ENCODE assay signal across 20 cellular contexts in genomic region chr14:59844414-59844813, GRCh38. TPM values are rescaled to one million over a fixed set of nuclear protein-coding genes. Genes with fewer than 3 reads are reported as not detected.
DNase-seq lines count a peak whose midpoint lies in the region; ATAC-seq, FAIRE-seq and TF ChIP-seq lines count a peak whose summit lies in the region.
"Had no signal": no experiment of that assay in that cellular context is flagged by ENCODE, and none has a peak within 500 bp of the region (broad histone marks: within the 10 kb centered on the region; RNA-seq: fewer than 3 reads in every experiment).

No MANE protein-coding gene starts in this region.

- no TSS peak for BruUV-seq in HepG2 (replicated peaks; lab: Mats Ljungman, UMichigan)

- H3K9ac ChIP-seq in HepG2 (ENCODE audit: insufficient read depth, low read depth, low read length): no peak overlapping the region
- no peak overlapping the region for H3K9ac ChIP-seq in Karpas-422 (ENCODE audit: low read length)

- H3K27me3 ChIP-seq in HepG2 (ENCODE audit: control insufficient read depth in 1 of 2, insufficient read depth in 2 of 2, low read length in 2 of 2) (no peaks in the 10 kb centered on the region), small intestine (ENCODE audit: control insufficient read depth in 2 of 2, insufficient read depth in 2 of 2, low read length in 2 of 2) (no peaks in the 10 kb centered on the region), Karpas-422 (ENCODE audit: low read length) (no peaks in the 10 kb centered on the region)

- TF ChIP-seq CTCF in HepG2 (CRISPR knock-in tag; IDR thresholded peaks at IDR 0.05): no peak

- no peak overlapping the region for H3K4me3 ChIP-seq in HepG2 (replicated peaks in 1 of 3; ENCODE audit: insufficient read depth in 1 of 3, low read depth in 2 of 3, low read length in 3 of 3)
- H3K4me3 ChIP-seq in small intestine (ENCODE audit: low read depth in 1 of 2, low read length in 2 of 2): no peak overlapping the region
- no peak overlapping the region for H3K4me3 ChIP-seq in Karpas-422 (ENCODE audit: low read length)
- H3K4me3 ChIP-seq: A549, GM23338 had no signal

- 15% methylated on average over 2 of the region's 2 CpGs for WGBS in HepG2 (ENCODE audit: low lambda C conversion rate)
- 54 to 77% (median 73%) methylated on average over 2 of the region's 2 CpGs for WGBS in small intestine, 3 donors

- no peaks in the 10 kb centered on the region for H3K9me2 ChIP-seq in Karpas-422 (replicated peaks; ENCODE audit: insufficient read depth, low read length)

- H2AFZ ChIP-seq in HepG2 (ENCODE audit: low read length) (no peak overlapping the region), Karpas-422 (ENCODE audit: low read length) (no peak overlapping the region)
- H2AFZ ChIP-seq: GM23338 had no signal

- H3K9me3 ChIP-seq in HepG2 (ENCODE audit: low read length) (no peaks in the 10 kb centered on the region), small intestine (ENCODE audit: control insufficient read depth, low read depth) (no peaks in the 10 kb centered on the region), Karpas-422 (ENCODE audit: low read length) (no peaks in the 10 kb centered on the region)
- H3K9me3 ChIP-seq: A549 had no signal

- CTCF ChIA-PET in HepG2 (lab: Yijun Ruan, JAX; ENCODE audit: low intra/inter-chr PET ratio, low total read pairs): no interaction called here

- TF ChIP-seq EP300 in HepG2 (IDR thresholded peaks at IDR 0.05; ENCODE audit: low read depth in 2 of 2, low read length in 2 of 2) (no peak), HepG2 (CRISPR knock-in tag; IDR thresholded peaks at IDR 0.05; ENCODE audit: borderline replicate concordance) (no peak)

- no peaks in the 10 kb centered on the region for H3K36me3 ChIP-seq in HepG2 (replicated peaks in 1 of 2; ENCODE audit: control insufficient read depth in 1 of 2, insufficient read depth in 2 of 2, low read length in 2 of 2)
- H3K36me3 ChIP-seq in small intestine (ENCODE audit: control insufficient read depth in 2 of 2, insufficient read depth in 2 of 2, low read length in 2 of 2): no peaks in the 10 kb centered on the region
- H3K36me3 ChIP-seq in Karpas-422 (ENCODE audit: insufficient read depth, low read length): no peaks in the 10 kb centered on the region

- POLR2A ChIA-PET in HepG2 (lab: Yijun Ruan, JAX): no interaction called here

- H3K4me2 ChIP-seq in HepG2 (ENCODE audit: low read depth, low read length): no peak overlapping the region
- H3K4me2 ChIP-seq in Karpas-422 (ENCODE audit: low read depth, low read length, poor library complexity, severe bottlenecking): no peak overlapping the region
- H3K4me2 ChIP-seq: A549, GM23338 had no signal

- no peak for TF ChIP-seq POLR2A in HepG2 (IDR thresholded peaks at IDR 0.05; ENCODE audit: insufficient read depth in 1 of 2, low read depth in 2 of 2, low read length in 2 of 2)

- in situ Hi-C loops in HepG2 (cut with HindIII; ENCODE audit: extremely low pct_ligation_motif_present, low pct_unique_long_range_greater_than_20kb): no loop called here

- FAIRE-seq in islet of Langerhans (lab: Jason Lieb, UNC) (peak; percentile 99), HepG2 (lab: Jason Lieb, UNC) (no peak), small intestine (lab: Jason Lieb, UNC) (no peak)
- FAIRE-seq: A549, G401.6, GM12891, GM18507, H54 had no signal

- peak; percentile 67 for DNase-seq in DMS53 (lab: John Stamatoyannopoulos, UW)
- DNase-seq in DMS53 treated with DMSO at 0.1 percent for 48 hours (lab: John Stamatoyannopoulos, UW; ENCODE audit: unreplicated experiment): no peak
- DNase-seq in HepG2 (ENCODE audit: low spot score): no peak
- peak; percentile 18 for DNase-seq in small intestine
- DNase-seq in NCI-H345 treated with DMSO at 0.1 percent for 48 hours (lab: John Stamatoyannopoulos, UW; ENCODE audit: unreplicated experiment): no peak
- DNase-seq in Karpas-422: no peak
- DNase-seq: AML-193; Calu3; CD4-positive, alpha-beta memory T cell; HCEC 1CT had no signal

- TF ChIP-seq RAD21 in HepG2 (CRISPR knock-in tag; IDR thresholded peaks at IDR 0.05): no peak

- H3K79me2 ChIP-seq in HepG2 (ENCODE audit: insufficient read depth, low read length): no peaks in the 10 kb centered on the region
- H3K79me2 ChIP-seq in Karpas-422 (ENCODE audit: low read length): no peaks in the 10 kb centered on the region

- H4K20me1 ChIP-seq in HepG2 (ENCODE audit: insufficient read depth, low read length) (no peaks in the 10 kb centered on the region), Karpas-422 (ENCODE audit: insufficient read depth, low read depth, low read length) (no peaks in the 10 kb centered on the region)

- intact Hi-C loops in HepG2 (cut with micrococcal nuclease; ENCODE audit: unreplicated experiment): no loop called here

- H3K4me1 ChIP-seq in HepG2 (ENCODE audit: insufficient read depth, low read length): no peaks in the 10 kb centered on the region
- H3K4me1 ChIP-seq in small intestine (ENCODE audit: control insufficient read depth in 2 of 2, insufficient read depth in 1 of 2, low read depth in 1 of 2, low read length in 1 of 2): peaks cover 0 to under 1% of the 10 kb centered on the region in 2 donors
- no peaks in the 10 kb centered on the region for H3K4me1 ChIP-seq in Karpas-422 (ENCODE audit: low read length)
- H3K4me1 ChIP-seq: A549 had no signal

- ATAC-seq in HepG2 (no peak), GM18502 (IDR thresholded peaks at IDR 0.05; ENCODE audit: poor library complexity, unreplicated experiment) (no peak)
- ATAC-seq: A549, GM23338 had no signal

- H3K27ac ChIP-seq in HepG2 (ENCODE audit: extremely low read length, insufficient read depth, low read length): no peak overlapping the region
- no peak overlapping the region for H3K27ac ChIP-seq in small intestine (ENCODE audit: low read depth in 1 of 2, low read length in 1 of 2)
- H3K27ac ChIP-seq in Karpas-422 (ENCODE audit: low read length): no peak overlapping the region
- H3K27ac ChIP-seq: 22Rv1, A549, HL-60 had no signal

TF ChIP-seq in HepG2, 621 proteins besides CTCF, POLR2A, EP300 and RAD21:
- TF ChIP-seq CEBPB (IDR thresholded peaks at IDR 0.05; ENCODE audit: borderline replicate concordance, low read depth, low read length) (peak; percentile 58; the same call in 1 of the 2 replicates), ASH2L (IDR thresholded peaks at IDR 0.05; ENCODE audit: insufficient read length, low read depth, low read length) (no peak)

RNA-seq across cellular contexts. Expression of gene RTN1, which starts 26.2 kb away (rescaled TPM):
- 0.04 and 0.20 TPM in 2 replicates for total RNA-seq in HepG2 (2016; rRNA removed; fragmentation: Illumina TruSeq; extraction: Trizol)
- 0.09 TPM in 1 of 2 replicates, not detected in the other for total RNA-seq in HepG2 (2016; cell fraction: cytosol; rRNA removed; fragmentation: Illumina TruSeq; extraction: Trizol; ENCODE audit: low read depth)
- total RNA-seq in HepG2 (2016; cell fraction: insoluble cytoplasmic fraction; rRNA removed; fragmentation: Illumina TruSeq; extraction: Trizol): 0.06 TPM in 1 of 2 replicates, not detected in the other
- total RNA-seq in HepG2 (2016; cell fraction: membrane; rRNA removed; fragmentation: Illumina TruSeq; extraction: Trizol): 0.06 and 0.10 TPM in 2 replicates
- total RNA-seq in HepG2 (2016; cell fraction: nucleus; rRNA removed; fragmentation: Illumina TruSeq; extraction: Trizol): 0.19 TPM in 1 of 2 replicates, not detected in the other
- polyA plus RNA-seq in HepG2 (2011; rRNA removed) (0.18 and 0.21 TPM in 2 replicates), small intestine (10 to 100 TPM in 1 of 3 donors, 1 to 10 TPM in 1, under 1 TPM in 1; 0.45 to 34.4 (median 1.9) TPM)
- polyA plus RNA-seq in HepG2 (2011; cell fraction: cytosol; rRNA removed): 0.07 and 0.10 TPM in 2 replicates
- 0.16 and 0.32 TPM in 2 replicates for polyA plus RNA-seq in HepG2 (2011; cell fraction: nucleus; rRNA removed)
- not detected in 2 replicates for polyA plus RNA-seq in HepG2 (2012)
- not detected in 2 replicates for polyA plus RNA-seq in HepG2 (2016; cell fraction: cytosol; fragmentation: Illumina TruSeq; extraction: Trizol; ENCODE audit: low read depth)
- polyA plus RNA-seq in HepG2 (2016; cell fraction: insoluble cytoplasmic fraction; fragmentation: Illumina TruSeq; extraction: Trizol; ENCODE audit: low read depth): not detected in 2 replicates
- polyA plus RNA-seq in HepG2 (2016; cell fraction: membrane; fragmentation: Illumina TruSeq; extraction: Trizol; ENCODE audit: low read depth): not detected in 2 replicates
- 0.19 and 0.32 TPM in 2 replicates for polyA plus RNA-seq in HepG2 (2016; cell fraction: nucleus; fragmentation: Illumina TruSeq; extraction: Trizol; ENCODE audit: insufficient read depth, low read depth)
- polyA minus RNA-seq in HepG2 (2011; rRNA and poly(A)+ RNA removed; ENCODE audit: low replicate concordance): not detected in 2 replicates
- not detected in 2 replicates for polyA minus RNA-seq in HepG2 (2011; cell fraction: cytosol; rRNA and poly(A)+ RNA removed)
- not detected in 2 replicates for polyA minus RNA-seq in HepG2 (2011; cell fraction: nucleus; rRNA and poly(A)+ RNA removed)
- total RNA-seq in Karpas-422 (2014; rRNA removed; shearing (Covaris generic); ENCODE audit: low replicate concordance): 0.32 TPM in 1 of 2 replicates, not detected in the other
- total RNA-seq: Calu3 had no signal
- polyA plus RNA-seq: CD4-positive, alpha-beta memory T cell had no signal

Comparison
In these comparisons a context has a peak if more than half of its experiments do, and no peak if none do; other contexts are left out.
1. DNase-seq: peak in DMS53 (single experiment) and small intestine (single experiment); none in DMS53 treated with DMSO at 0.1 percent for 48 hours (single experiment), HepG2 (single experiment), NCI-H345 treated with DMSO at 0.1 percent for 48 hours (single experiment) and Karpas-422 (single experiment).